Comparison of ENCODE assay signal across 14 cellular contexts in genomic region chr1:93666613-93667384, GRCh38. TPM values are rescaled to one million over a fixed set of nuclear protein-coding genes. Genes with fewer than 3 reads are reported as not detected.
DNase-seq lines count a peak whose midpoint lies in the region; ATAC-seq lines count a peak whose summit lies in the region.
"Had no signal": no experiment of that assay in that cellular context is flagged by ENCODE, and none has a peak within 500 bp of the region (broad histone marks: within the 10 kb centered on the region; RNA-seq: fewer than 3 reads in every experiment).

No MANE protein-coding gene starts in this region.

- ATAC-seq in esophagus mucosa (peak; percentile 45), GM18517 (IDR thresholded peaks at IDR 0.05; ENCODE audit: unreplicated experiment) (no peak)
- ATAC-seq: body of pancreas had no signal

- H3K18ac ChIP-seq in mesendoderm (ENCODE audit: low read length): peak overlapping the region; percentile 78

- no peaks in the 10 kb centered on the region for H3K4me1 Mint-ChIP-seq in activated naive CD4-positive, alpha-beta T cell treated with anti-CD3 and anti-CD28 coated beads for 36 hours (ENCODE audit: low read depth)

- intact Hi-C loops in activated naive CD4-positive, alpha-beta T cell treated with anti-CD3 and anti-CD28 coated beads for 36 hours (cut with micrococcal nuclease): no loop called here

- H3K4ac ChIP-seq in mesendoderm (ENCODE audit: low read depth, low read length): no peak overlapping the region

- CTCF ChIA-PET in activated naive CD4-positive, alpha-beta T cell treated with anti-CD3 and anti-CD28 coated beads for 36 hours (lab: Charles Lee): interaction anchor here (0.6 to 1.7 kb wide), 5 partner anchors 15 to 178 kb away, joined by 3 to 5 read pairs (median 3); no protein-coding TSS in a partner anchor

- peaks cover 21% of the 10 kb centered on the region for H3K79me1 ChIP-seq in mesendoderm (ENCODE audit: low read length)

- H2BK5ac ChIP-seq in mesendoderm (ENCODE audit: low read length): peak overlapping the region; percentile 55

- peak overlapping the region; percentile 80 for H2AK5ac ChIP-seq in mesendoderm (ENCODE audit: low read length)

- H3K9me3 Mint-ChIP-seq in activated naive CD4-positive, alpha-beta T cell treated with anti-CD3 and anti-CD28 coated beads for 36 hours: no peaks in the 10 kb centered on the region

- H3K27ac Mint-ChIP-seq in activated naive CD4-positive, alpha-beta T cell treated with anti-CD3 and anti-CD28 coated beads for 36 hours: no peak overlapping the region

- peak overlapping the region; percentile 77 for H3K56ac ChIP-seq in mesendoderm (ENCODE audit: low read length)

- H3K4me3 ChIP-seq in ACC112 (ENCODE audit: low read depth, low read length): no peak overlapping the region
- H3K4me3 ChIP-seq in mesendoderm (ENCODE audit: low read length): no peak overlapping the region
- H3K4me3 ChIP-seq: BLaER1, body of pancreas had no signal

- 0 out of 2 replicates have a peak overlapping the region, but pooled peaks have one; percentile 96 for H3K27ac ChIP-seq in ACC112 (ENCODE audit: low read depth, low read length)
- H3K27ac ChIP-seq in mesendoderm (ENCODE audit: low read depth, low read length): peak overlapping the region; percentile 59
- H3K27ac ChIP-seq: BLaER1, body of pancreas had no signal

- H2BK120ac ChIP-seq in mesendoderm (ENCODE audit: low read depth, low read length): no peak overlapping the region

- no peaks in the 10 kb centered on the region for H3K27me3 Mint-ChIP-seq in activated naive CD4-positive, alpha-beta T cell treated with anti-CD3 and anti-CD28 coated beads for 36 hours (ENCODE audit: low read depth)

- peak overlapping the region; percentile 11 for H4K5ac ChIP-seq in mesendoderm (ENCODE audit: low read length)

- H3K4me2 ChIP-seq in mesendoderm (ENCODE audit: low read length): no peak overlapping the region
- H3K4me2 ChIP-seq: BLaER1 had no signal

- DNase-seq in NCI-H446 (lab: John Stamatoyannopoulos, UW): peak; percentile 54 to 65
- peak; percentile 95 for DNase-seq in mesendoderm
- no peak for DNase-seq in activated naive CD4-positive, alpha-beta T cell (lab: John Stamatoyannopoulos, UW)
- DNase-seq in A172 (ENCODE audit: low spot score): no peak
- DNase-seq in activated naive CD4-positive, alpha-beta T cell treated with anti-CD3 and anti-CD28 coated beads for 36 hours: no peak
- DNase-seq: body of pancreas; foreskin melanocyte; MV-4-11; stimulated activated CD4-positive, alpha-beta T cell treated with anti-CD3 and anti-CD28 coated beads, Interleukin-12 subunit alpha, Interleukin-12 subunit beta, amount 100 ng/mL, for 4 hours; T1000 had no signal

- WGBS in mesendoderm (ENCODE audit: extremely low coverage, insufficient coverage, low lambda C conversion rate): no CpG with 5 or more reads among the region's 14 CpGs

- no peak overlapping the region for H4K8ac ChIP-seq in mesendoderm (ENCODE audit: low read depth, low read length)

- no peak overlapping the region for H2AFZ ChIP-seq in ACC112 (ENCODE audit: low read length, unreplicated experiment)

- H3K27me3 ChIP-seq in ACC112 (ENCODE audit: insufficient read depth, low read length) (no peaks in the 10 kb centered on the region), mesendoderm (ENCODE audit: insufficient read depth, low read length, poor library complexity) (no peaks in the 10 kb centered on the region)
- H3K27me3 ChIP-seq: BLaER1, body of pancreas had no signal

- H3K9ac ChIP-seq in mesendoderm (ENCODE audit: low read length): peak overlapping the region; percentile 15
- H3K9ac ChIP-seq: BLaER1 had no signal

- no peaks in the 10 kb centered on the region for H3K36me3 Mint-ChIP-seq in activated naive CD4-positive, alpha-beta T cell treated with anti-CD3 and anti-CD28 coated beads for 36 hours (ENCODE audit: low read depth)

- H3K4me3 Mint-ChIP-seq in activated naive CD4-positive, alpha-beta T cell treated with anti-CD3 and anti-CD28 coated beads for 36 hours: no peak overlapping the region

- H3K79me2 ChIP-seq in ACC112 (ENCODE audit: control insufficient read depth, insufficient read depth, low read length, unreplicated experiment): peaks cover 79% of the 10 kb centered on the region
- peaks cover 42% of the 10 kb centered on the region for H3K79me2 ChIP-seq in mesendoderm (ENCODE audit: control insufficient read depth, insufficient read depth, low read length)

- H3K23ac ChIP-seq in mesendoderm (ENCODE audit: low read length): no peak overlapping the region

- H3K4me1 ChIP-seq in ACC112 (ENCODE audit: control insufficient read depth, insufficient read depth, low read length, unreplicated experiment) (peaks cover 86% of the 10 kb centered on the region), mesendoderm (ENCODE audit: control insufficient read depth, low read depth, low read length) (peaks cover 42% of the 10 kb centered on the region)
- H3K4me1 ChIP-seq: body of pancreas had no signal

- no peak overlapping the region for H2BK15ac ChIP-seq in mesendoderm (replicated peaks; ENCODE audit: low read depth)

- H3K36me3 ChIP-seq in ACC112 (ENCODE audit: insufficient read depth, low read length): peaks cover 33% of the 10 kb centered on the region
- H3K36me3 ChIP-seq in mesendoderm (ENCODE audit: control insufficient read depth, insufficient read depth, low read length): peaks cover 4% of the 10 kb centered on the region

RNA-seq across cellular contexts. Expression of gene BCAR3, which starts 14.8 kb away (rescaled TPM):
- 5.7 TPM for total RNA-seq in esophagus mucosa
- 23.5 TPM for polyA plus RNA-seq in mesendoderm (2013, experiment 1 of 2)
- polyA plus RNA-seq in mesendoderm (2013, experiment 2 of 2): 23.0 TPM
- 33.1 and 34.3 TPM in 2 replicates for total RNA-seq in A172 (2014; rRNA removed; shearing (Covaris generic))
- under 1 TPM; 0.42 to 0.55 TPM for total RNA-seq in activated naive CD4-positive, alpha-beta T cell treated with anti-CD3 and anti-CD28 coated beads for 36 hours

Comparison
In these comparisons a context has a peak if more than half of its experiments do, and no peak if none do; other contexts are left out.
1. DNase-seq: peak in NCI-H446 (2 of 2) and mesendoderm (single experiment); none in activated naive CD4-positive, alpha-beta T cell (0 of 4), A172 (single experiment) and activated naive CD4-positive, alpha-beta T cell treated with anti-CD3 and anti-CD28 coated beads for 36 hours (single experiment).